ENCODE assay signal across 1 cellular context in genomic region chr2:48127612-48128191, GRCh38.
TF ChIP-seq lines count a peak whose summit lies in the region.

No MANE protein-coding gene starts in this region.

TF ChIP-seq in H1, 55 proteins besides CTCF, POLR2A, EP300 and RAD21:
- TF ChIP-seq, protein P1, sequence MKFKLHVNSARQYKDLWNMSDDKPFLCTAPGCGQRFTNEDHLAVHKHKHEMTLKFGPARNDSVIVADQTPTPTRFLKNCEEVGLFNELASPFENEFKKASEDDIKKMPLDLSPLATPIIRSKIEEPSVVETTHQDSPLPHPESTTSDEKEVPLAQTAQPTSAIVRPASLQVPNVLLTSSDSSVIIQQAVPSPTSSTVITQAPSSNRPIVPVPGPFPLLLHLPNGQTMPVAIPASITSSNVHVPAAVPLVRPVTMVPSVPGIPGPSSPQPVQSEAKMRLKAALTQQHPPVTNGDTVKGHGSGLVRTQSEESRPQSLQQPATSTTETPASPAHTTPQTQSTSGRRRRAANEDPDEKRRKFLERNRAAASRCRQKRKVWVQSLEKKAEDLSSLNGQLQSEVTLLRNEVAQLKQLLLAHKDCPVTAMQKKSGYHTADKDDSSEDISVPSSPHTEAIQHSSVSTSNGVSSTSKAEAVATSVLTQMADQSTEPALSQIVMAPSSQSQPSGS (IDR thresholded peaks at IDR 0.05; ENCODE audit: low read length) = no peak
- no peak for TF ChIP-seq NANOG (IDR thresholded peaks at IDR 0.05; ENCODE audit: insufficient read depth, low read depth, low read length, poor library complexity, severe bottlenecking)
- TF ChIP-seq CHD7 (IDR thresholded peaks at IDR 0.05; ENCODE audit: insufficient replicate concordance, low read length) = no peak
- no peak for TF ChIP-seq RFX5 (IDR thresholded peaks at IDR 0.05; ENCODE audit: borderline replicate concordance, low read depth, low read length)
- no peak for TF ChIP-seq JUN (IDR thresholded peaks at IDR 0.05; ENCODE audit: low read depth, low read length)
- no peak for TF ChIP-seq TCF12 (IDR thresholded peaks at IDR 0.05; ENCODE audit: low read depth, low read length)
- TF ChIP-seq POLR2AphosphoS5 (IDR thresholded peaks at IDR 0.05; ENCODE audit: low read depth, low read length) = no peak
- no peak for TF ChIP-seq JUND (IDR thresholded peaks at IDR 0.05; ENCODE audit: low read length)
TF ChIP-seq in H1: peak in this region for 0.
